In the genomic region with DNA sequence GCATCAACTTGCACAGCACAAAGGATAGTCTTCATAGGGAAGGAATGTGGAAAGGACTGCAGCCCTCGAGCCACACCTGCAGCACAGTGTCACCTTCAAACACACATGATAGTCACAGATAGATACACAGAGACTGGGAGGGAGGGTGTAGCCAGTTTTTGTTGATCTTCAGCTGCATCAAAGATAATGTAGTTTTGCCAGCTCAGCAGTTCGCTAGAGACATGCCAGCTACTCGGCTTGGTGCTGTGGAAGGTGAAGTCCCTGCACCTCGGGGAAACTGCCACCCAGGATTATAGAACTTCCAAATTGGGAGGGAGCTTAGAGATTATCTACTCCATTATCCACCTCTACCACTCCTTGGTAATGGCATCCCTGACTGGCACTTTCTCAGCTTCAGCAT, we compare ENCODE assay signal across 31 cellular contexts.
"Had no signal": no experiment of that assay in that cellular context is flagged by ENCODE, and none has a peak within 500 bp of the region (broad histone marks: within the 10 kb centered on the region; RNA-seq: fewer than 3 reads in every experiment).

No MANE protein-coding gene starts in this region.

- DNase-seq: natural killer cell; occipital lobe; ovary; posterior cingulate gyrus; psoas muscle; right cardiac atrium; spleen; stimulated activated CD4-positive, alpha-beta T cell treated with anti-CD3 and anti-CD28 coated beads, Interleukin-12 subunit alpha, Interleukin-12 subunit beta, amount 100 ng/mL, for 4 hours; stimulated activated CD4-positive, alpha-beta T cell treated with anti-CD3 and anti-CD28 coated beads, Interleukin-1b, Interleukin-23, amount 100 ng/mL, for 48 hours; stimulated activated CD4-positive, alpha-beta T cell treated with anti-CD3 and anti-CD28 coated beads, Interleukin-4, amount 100 ng/mL, for 1 hour; stimulated activated CD4-positive, alpha-beta T cell treated with anti-CD3 and anti-CD28 coated beads, Interleukin-4, amount 100 ng/mL, for 4 hours; stimulated activated CD8-positive, alpha-beta memory T cell treated with anti-CD3 and anti-CD28 coated beads, Interleukin-4, amount 100 ng/mL, for 48 hours; stimulated activated naive CD4-positive, alpha-beta T cell; stimulated activated naive CD8-positive, alpha-beta T cell treated with anti-CD3 and anti-CD28 coated beads, Interleukin-15, amount 100 ng/mL, for 72 hours; stimulated activated naive CD8-positive, alpha-beta T cell treated with anti-CD3 and anti-CD28 coated beads, Interleukin-15, Interleukin-2, amounts not matched to agents 100 U/mL and 50 U/mL, for 24 hours; substantia nigra; testis; tibial artery; transverse colon; upper lobe of right lung; uterus had no signal

- H3K27ac Mint-ChIP-seq: natural killer cell; nephron; neural progenitor cell; progenitor cell of endocrine pancreas; stimulated activated memory B cell treated with anti-CD40 and anti-IgM and Interleukin-4, amounts not matched to agents 10 μg/mL and 1 μg/mL and 100 μg/mL, for 72 hours; stimulated activated naive CD8-positive, alpha-beta T cell treated with anti-CD3 and anti-CD28 coated beads, Interleukin-15, amount 100 ng/mL, for 72 hours; type B pancreatic cell had no signal

- H3K27me3 ChIP-seq: neural progenitor cell, ovary, suprapubic skin, testis, tibial artery, transverse colon, upper lobe of right lung had no signal

- H3K27me3 Mint-ChIP-seq: stimulated activated memory B cell treated with anti-CD40 and anti-IgM and Interleukin-4, amounts not matched to agents 10 μg/mL and 1 μg/mL and 100 μg/mL, for 72 hours; stimulated activated naive CD8-positive, alpha-beta T cell treated with anti-CD3 and anti-CD28 coated beads, Interleukin-15, amount 100 ng/mL, for 72 hours had no signal

- H3K4me3 Mint-ChIP-seq: natural killer cell; nephron; neural progenitor cell; stimulated activated memory B cell treated with anti-CD40 and anti-IgM and Interleukin-4, amounts not matched to agents 10 μg/mL and 1 μg/mL and 100 μg/mL, for 72 hours; stimulated activated naive CD8-positive, alpha-beta T cell treated with anti-CD3 and anti-CD28 coated beads, Interleukin-15, amount 100 ng/mL, for 72 hours; type B pancreatic cell had no signal

- H3K4me3 ChIP-seq: neural progenitor cell, ovary, psoas muscle, skin epidermis, smooth muscle cell, spleen, suprapubic skin, testis, tibial artery, transverse colon, upper lobe of right lung, uterus had no signal

- H3K4me1 Mint-ChIP-seq: natural killer cell; nephron; stimulated activated memory B cell treated with anti-CD40 and anti-IgM and Interleukin-4, amounts not matched to agents 10 μg/mL and 1 μg/mL and 100 μg/mL, for 72 hours; stimulated activated naive CD8-positive, alpha-beta T cell treated with anti-CD3 and anti-CD28 coated beads, Interleukin-15, amount 100 ng/mL, for 72 hours had no signal

- H3K27ac ChIP-seq: neural progenitor cell, ovary, parathyroid adenoma, psoas muscle, skin epidermis, spleen, suprapubic skin, testis, tibial artery, transverse colon, upper lobe of right lung, uterus had no signal

- H3K79me2 ChIP-seq: parathyroid adenoma had no signal

- H3K36me3 ChIP-seq: neural progenitor cell, ovary, spleen, suprapubic skin, tibial artery, transverse colon, upper lobe of right lung, uterus had no signal

- ATAC-seq: natural killer cell; psoas muscle; right cardiac atrium; sciatic nerve; stimulated activated memory B cell treated with anti-CD40 and anti-IgM and Interleukin-4, amounts not matched to agents 10 μg/mL and 1 μg/mL and 100 μg/mL, for 72 hours; stimulated activated naive CD8-positive, alpha-beta T cell treated with anti-CD3 and anti-CD28 coated beads, Interleukin-15, amount 100 ng/mL, for 72 hours; stimulated activated naive CD8-positive, alpha-beta T cell treated with anti-CD3 and anti-CD28 coated beads, Interleukin-15, Interleukin-2, amounts not matched to agents 100 U/mL and 50 U/mL, for 24 hours; upper lobe of right lung had no signal

- H3K9me3 Mint-ChIP-seq: nephron; neural progenitor cell; stimulated activated memory B cell treated with anti-CD40 and anti-IgM and Interleukin-4, amounts not matched to agents 10 μg/mL and 1 μg/mL and 100 μg/mL, for 72 hours; type B pancreatic cell had no signal

- H3K36me3 Mint-ChIP-seq: natural killer cell; stimulated activated memory B cell treated with anti-CD40 and anti-IgM and Interleukin-4, amounts not matched to agents 10 μg/mL and 1 μg/mL and 100 μg/mL, for 72 hours; type B pancreatic cell had no signal

- H3K9me3 ChIP-seq: ovary, psoas muscle, spleen, suprapubic skin, testis, tibial artery, transverse colon, upper lobe of right lung, uterus had no signal

- H3K4me2 ChIP-seq: neural progenitor cell, smooth muscle cell had no signal

- H3K9ac ChIP-seq: neural progenitor cell, parathyroid adenoma had no signal

- H2AFZ ChIP-seq: neural progenitor cell, parathyroid adenoma had no signal

- H3K4me1 ChIP-seq: parathyroid adenoma, psoas muscle, spleen, suprapubic skin, testis, tibial artery, transverse colon, upper lobe of right lung, uterus had no signal
